In genomic region chr14:21087294-21088091, GRCh38 we compare ENCODE assay signal across 8 cellular contexts. TPM values are rescaled to one million over a fixed set of nuclear protein-coding genes. Genes with fewer than 3 reads are reported as not detected.
A peak's percentile ranks its signal among the peaks of the same experiment; 100 is the strongest.
DNase-seq lines count a peak whose midpoint lies in the region; ATAC-seq, FAIRE-seq and TF ChIP-seq lines count a peak whose summit lies in the region.

No MANE protein-coding gene starts in this region.

- no peaks in the 10 kb centered on the region for H3K9me3 ChIP-seq in H1 (ENCODE audit: insufficient read depth in 2 of 2, low read depth in 1 of 2, low read length in 1 of 2)
- no peaks in the 10 kb centered on the region for H3K9me3 ChIP-seq in mucosa of descending colon
- no peaks in the 10 kb centered on the region for H3K9me3 ChIP-seq in aorta (ENCODE audit: control insufficient read depth, low read length)

- 0 out of 2 replicates have a peak, but pooled peaks cover 4% of the 10 kb centered on the region for H3K79me1 ChIP-seq in H1 (ENCODE audit: low read depth, low read length)

- no peak overlapping the region for H3K18ac ChIP-seq in H1 (ENCODE audit: extremely low read depth, low read length)

- no peak overlapping the region for H4K91ac ChIP-seq in H1 (replicated peaks; ENCODE audit: insufficient read length, low read length)

- DNase-seq in Ammon's horn (ENCODE audit: low spot score) = peak; percentile 93
- peak; percentile 69 for DNase-seq in NB4 (ENCODE audit: low read depth)
- DNase-seq in activated CD4-positive, CD25-positive, alpha-beta regulatory T cell treated with anti-CD3 and anti-CD28 coated beads, Interleukin-2, amount 50 U/mL, for 72 hours = peak; percentile 34
- DNase-seq in H1 (ENCODE audit: low read depth in 1 of 2, low spot score in 2 of 2) = no peak
- peak in 1 of 3 donors; percentile 59 for DNase-seq in mucosa of descending colon
- peak; percentile 66 to 85 for DNase-seq in aorta
- DNase-seq in NCI-H1930 (lab: John Stamatoyannopoulos, UW) = no peak

- H4K5ac ChIP-seq in H1 (ENCODE audit: insufficient read length, low read depth, low read length) = no peak overlapping the region

- TF ChIP-seq POLR2A in NB4 (IDR thresholded peaks at IDR 0.05; ENCODE audit: extremely low read depth, insufficient read length) (no peak), H1 (IDR thresholded peaks at IDR 0.05; ENCODE audit: control extremely low read depth in 1 of 2, low read depth in 2 of 2, low read length in 2 of 2) (peak in 1 of 2 experiments; percentile 76; a peak in 2 of 3 replicates)

- no peak overlapping the region for H2AK5ac ChIP-seq in H1 (ENCODE audit: low read depth, low read length)

- ATAC-seq in GM19328 (IDR thresholded peaks at IDR 0.05; ENCODE audit: unreplicated experiment) (peak; percentile 61), mucosa of descending colon (peak; percentile 48), aorta (ENCODE audit: low FRiP score) (peak; percentile 33)

- H2BK20ac ChIP-seq in H1 (ENCODE audit: low read length) = no peak overlapping the region

- H3K23ac ChIP-seq in H1 (ENCODE audit: insufficient read length) = no peak overlapping the region

- H3K27ac ChIP-seq in H1 (ENCODE audit: low read depth, low read length) (peak overlapping the region; percentile 47; the same call in 1 of the 2 replicates), aorta (ENCODE audit: low read depth in 1 of 2, low read length in 2 of 2) (no peak overlapping the region)

- TF ChIP-seq EP300 in H1 (IDR thresholded peaks at IDR 0.05; ENCODE audit: borderline replicate concordance in 1 of 2, low read depth in 2 of 2, low read length in 2 of 2) = no peak

- H4K20me1 ChIP-seq in H1 (replicated peaks in 1 of 2; ENCODE audit: control insufficient read depth in 1 of 2, insufficient read depth in 2 of 2, low read length in 2 of 2) = peaks cover 12 to 19% of the 10 kb centered on the region in 2 experiments

- H3K23me2 ChIP-seq in H1 (ENCODE audit: low read depth, low read length) = no peaks in the 10 kb centered on the region

- 78% methylated on average over 19 of the region's 19 CpGs; no CpG with 5 or more reads in 1 of the 2 experiments for WGBS in H1 (ENCODE audit: extremely low coverage in 1 of 2, insufficient coverage in 1 of 2, insufficient read length in 1 of 2, insufficient replicate concordance in 2 of 2, low coverage in 1 of 2, low lambda C conversion rate in 2 of 2, missing lambda C conversion rate in 1 of 2), 2 experiments
- WGBS in aorta, 2 donors = 28 to 29% methylated on average over 19 of the region's 19 CpGs

- no peak overlapping the region for H2BK120ac ChIP-seq in H1 (replicated peaks; ENCODE audit: low read depth, low read length)

- no peak overlapping the region for H2BK5ac ChIP-seq in H1 (ENCODE audit: low read depth, low read length)

- H3K4ac ChIP-seq in H1 (replicated peaks; ENCODE audit: insufficient read length, low read depth, low read length) = no peak overlapping the region

- H3K9ac ChIP-seq in H1 (replicated peaks in 1 of 4; ENCODE audit: extremely low read depth in 1 of 4, low read depth in 3 of 4, low read length in 3 of 4) = no peak overlapping the region; a peak in 1 of 7 replicates

- H3K79me2 ChIP-seq in H1 (ENCODE audit: control insufficient read depth in 1 of 2, insufficient read depth in 2 of 2, low read length in 2 of 2) = no peaks in the 10 kb centered on the region; a peak in 1 of 4 replicates

- no peak for TF ChIP-seq RAD21 in H1 (IDR thresholded peaks at IDR 0.05 in 1 of 2, conservative IDR thresholded peaks at IDR 0.05 in 1 of 2; ENCODE audit: low read depth in 2 of 2, low read length in 2 of 2)

- no peak overlapping the region for H2AFZ ChIP-seq in H1 (ENCODE audit: low read length)

- no peak overlapping the region for H3K14ac ChIP-seq in H1 (ENCODE audit: insufficient read length)

- peaks cover 22 to 73% (median 63%) of the 10 kb centered on the region in 4 experiments for H3K36me3 ChIP-seq in H1 (ENCODE audit: control insufficient read depth in 2 of 4, insufficient read depth in 4 of 4, low read length in 3 of 4)
- peaks cover 2% of the 10 kb centered on the region for H3K36me3 ChIP-seq in mucosa of descending colon (ENCODE audit: low read depth)
- H3K36me3 ChIP-seq in aorta (ENCODE audit: control insufficient read depth in 1 of 2, insufficient read depth in 2 of 2, low read length in 1 of 2) = peaks cover 0 to 10% of the 10 kb centered on the region in 2 donors

- H2BK12ac ChIP-seq in H1 (ENCODE audit: low read depth, low read length) = no peak overlapping the region

- FAIRE-seq in H1 (lab: Jason Lieb, UNC) = peak; percentile 90

- H3K27me3 ChIP-seq in H1 (replicated peaks in 1 of 4; ENCODE audit: control insufficient read depth in 3 of 4, extremely low read depth in 1 of 4, insufficient read depth in 3 of 4, low read length in 3 of 4) (no peaks in the 10 kb centered on the region), aorta (ENCODE audit: control insufficient read depth in 1 of 2, insufficient read depth in 2 of 2, low read length in 1 of 2) (no peaks in the 10 kb centered on the region)

- no peak overlapping the region for H4K8ac ChIP-seq in H1 (ENCODE audit: extremely low read depth, insufficient read depth, low read length)

- H3K56ac ChIP-seq in H1 (replicated peaks; ENCODE audit: insufficient read length, low read depth, low read length) = no peak overlapping the region

- no peak overlapping the region for H2BK15ac ChIP-seq in H1 (ENCODE audit: low read length)

- no peak overlapping the region for H3K4me3 ChIP-seq in NB4 (ENCODE audit: low read depth, low read length)
- H3K4me3 ChIP-seq in H1 (ENCODE audit: extremely low read depth in 1 of 4, insufficient read depth in 2 of 4, low read depth in 3 of 4, low read length in 4 of 4) = no peak overlapping the region
- no peak overlapping the region for H3K4me3 ChIP-seq in mucosa of descending colon
- H3K4me3 ChIP-seq in aorta (ENCODE audit: low read length in 2 of 2) = no peak overlapping the region

- TF ChIP-seq CTCF in NB4 (IDR thresholded peaks at IDR 0.05; ENCODE audit: low read depth, low read length) (no peak), H1 (IDR thresholded peaks at IDR 0.05; ENCODE audit: control extremely low read depth in 1 of 3, insufficient read depth in 1 of 3, low read depth in 1 of 3, low read length in 3 of 3) (no peak), mucosa of descending colon (IDR thresholded peaks at IDR 0.05) (no peak)

- no peak overlapping the region for H3K4me2 ChIP-seq in H1 (ENCODE audit: insufficient read depth in 1 of 2, low read depth in 2 of 2, low read length in 2 of 2)

- H3K4me1 ChIP-seq in H1 (replicated peaks in 1 of 4; ENCODE audit: control insufficient read depth in 3 of 4, insufficient read depth in 4 of 4, low read length in 3 of 4) = peaks cover 0 to 5% (median under 1%) of the 10 kb centered on the region in 4 experiments; a peak in 3 of 7 replicates
- H3K4me1 ChIP-seq in mucosa of descending colon (ENCODE audit: low read depth) = peaks cover 18% of the 10 kb centered on the region
- H3K4me1 ChIP-seq in aorta (ENCODE audit: control insufficient read depth in 1 of 2, insufficient read depth in 2 of 2, low read length in 2 of 2) = no peaks in the 10 kb centered on the region

- CTCF ChIA-PET in H1 (lab: Charles Lee; ENCODE audit: partially characterized antibody) = interaction anchor here (0.6 to 10.2 kb wide), 9 partner anchors 16 to 120 kb away, joined by 3 to 148 read pairs (median 5); partner anchors contain the start of gene TMEM253

- POLR2A ChIA-PET in H1 (lab: Charles Lee; ENCODE audit: partially characterized antibody) = interaction anchor here (0.6 to 12.4 kb wide), 13 partner anchors 9 to 369 kb away, joined by 3 to 245 read pairs (median 4); partner anchors contain the start of genes ARHGEF40, CHD8, NDRG2 and TMEM253

- intact Hi-C loops in mucosa of descending colon (cut with DNase I, micrococcal nuclease) (no loop called here), aorta (cut with DNase I) (no loop called here)

RNA-seq across cellular contexts. Expression of gene ZNF219, which starts 11.0 kb away (rescaled TPM):
- 108 and 113 TPM in 2 replicates for total RNA-seq in H1 (2021; fragmentation: NEBNext Ultra II Directional; extraction: Animal tissue kit (Norgen Biotek cat#: 25700))
- polyA plus RNA-seq in H1 (2011; rRNA removed) = 160 and 310 TPM in 2 replicates
- 158 TPM for polyA plus RNA-seq in H1 (2011; cell fraction: cytosol; rRNA removed)
- polyA plus RNA-seq in H1 (2011; cell fraction: nucleus; rRNA removed) = 334 TPM
- 67.0 to 90.6 TPM (median 84.5 TPM) in 4 replicates for polyA plus RNA-seq in H1 (2012, experiment 1 of 2)
- polyA plus RNA-seq in H1 (2012, experiment 2 of 2) = 82.6 TPM
- polyA plus RNA-seq in H1 (2013, experiment 1 of 2) = 76.2 TPM
- 67.2 TPM for polyA plus RNA-seq in H1 (2013, experiment 2 of 2)
- 26.2 and 43.7 TPM in 2 replicates for polyA minus RNA-seq in H1 (2011; rRNA and poly(A)+ RNA removed)
- 73.0 TPM for polyA minus RNA-seq in H1 (2011; cell fraction: cytosol; rRNA and poly(A)+ RNA removed)
- 124 TPM for polyA minus RNA-seq in H1 (2011; cell fraction: nucleus; rRNA and poly(A)+ RNA removed)
- total RNA-seq in mucosa of descending colon = 100 to 1,000 TPM in 1 of 3 donors, 10 to 100 TPM in 2; 56.6 to 103 (median 58.2) TPM
- total RNA-seq in aorta = 10 to 100 TPM; 33.0 to 41.3 TPM
- 10 to 100 TPM; 24.5 to 39.4 TPM for polyA plus RNA-seq in aorta

RNA-seq across cellular contexts. Expression of gene TMEM253, which starts 13.4 kb away (rescaled TPM):
- 1.3 and 1.9 TPM in 2 replicates for total RNA-seq in H1 (2021; fragmentation: NEBNext Ultra II Directional; extraction: Animal tissue kit (Norgen Biotek cat#: 25700))
- polyA plus RNA-seq in H1 (2011; rRNA removed) (1.9 and 2.2 TPM in 2 replicates), aorta (1 to 10 TPM in 1 of 2 donors, under 1 TPM in 1; 0.64 to 6.4 TPM)
- 2.2 TPM for polyA plus RNA-seq in H1 (2011; cell fraction: cytosol; rRNA removed)
- 3.2 TPM for polyA plus RNA-seq in H1 (2011; cell fraction: nucleus; rRNA removed)
- 1.9 to 3.0 TPM (median 2.2 TPM) in 4 replicates for polyA plus RNA-seq in H1 (2012, experiment 1 of 2)
- 1.8 TPM for polyA plus RNA-seq in H1 (2012, experiment 2 of 2)
- polyA plus RNA-seq in H1 (2013, experiment 1 of 2) = 1.6 TPM
- polyA plus RNA-seq in H1 (2013, experiment 2 of 2) = 1.5 TPM
- polyA minus RNA-seq in H1 (2011; rRNA and poly(A)+ RNA removed) = 0.85 and 2.2 TPM in 2 replicates
- polyA minus RNA-seq in H1 (2011; cell fraction: cytosol; rRNA and poly(A)+ RNA removed) = 2.5 TPM
- 2.1 TPM for polyA minus RNA-seq in H1 (2011; cell fraction: nucleus; rRNA and poly(A)+ RNA removed)
- total RNA-seq in mucosa of descending colon (10 to 100 TPM; 20.2 to 46.0 (median 43.9) TPM), aorta (not detected)

RNA-seq across cellular contexts. Expression of gene ARHGEF40, which starts 17.4 kb away (rescaled TPM):
- 49.5 and 53.1 TPM in 2 replicates for total RNA-seq in H1 (2021; fragmentation: NEBNext Ultra II Directional; extraction: Animal tissue kit (Norgen Biotek cat#: 25700))
- polyA plus RNA-seq in H1 (2011; rRNA removed) = 99.6 and 101 TPM in 2 replicates
- 59.7 TPM for polyA plus RNA-seq in H1 (2011; cell fraction: cytosol; rRNA removed)
- polyA plus RNA-seq in H1 (2011; cell fraction: nucleus; rRNA removed) = 228 TPM
- polyA plus RNA-seq in H1 (2012, experiment 1 of 2) = 38.9 to 57.5 TPM (median 53.8 TPM) in 4 replicates
- polyA plus RNA-seq in H1 (2012, experiment 2 of 2) = 42.3 TPM
- polyA plus RNA-seq in H1 (2013, experiment 1 of 2) = 27.6 TPM
- polyA plus RNA-seq in H1 (2013, experiment 2 of 2) = 24.6 TPM
- polyA minus RNA-seq in H1 (2011; rRNA and poly(A)+ RNA removed) = 61.6 and 73.8 TPM in 2 replicates
- 34.4 TPM for polyA minus RNA-seq in H1 (2011; cell fraction: cytosol; rRNA and poly(A)+ RNA removed)
- polyA minus RNA-seq in H1 (2011; cell fraction: nucleus; rRNA and poly(A)+ RNA removed) = 54.1 TPM
- total RNA-seq in mucosa of descending colon = 10 to 100 TPM; 44.3 to 69.3 (median 47.8) TPM
- 10 to 100 TPM; 40.5 to 68.3 TPM for total RNA-seq in aorta
- 10 to 100 TPM in 1 of 2 donors, 1 to 10 TPM in 1; 5.4 to 24.3 TPM for polyA plus RNA-seq in aorta

RNA-seq across cellular contexts. Expression of gene RNASE8, which starts 29.9 kb away (rescaled TPM):
- not detected in 2 replicates for total RNA-seq in H1 (2021; fragmentation: NEBNext Ultra II Directional; extraction: Animal tissue kit (Norgen Biotek cat#: 25700))
- polyA plus RNA-seq in H1 (2011; rRNA removed) (not detected in 2 replicates), aorta (under 1 TPM in 1 of 2 donors, not detected in 1; 1.00 TPM)
- polyA plus RNA-seq in H1 (2011; cell fraction: cytosol; rRNA removed) = not detected
- polyA plus RNA-seq in H1 (2011; cell fraction: nucleus; rRNA removed) = not detected
- not detected in 4 replicates for polyA plus RNA-seq in H1 (2012, experiment 1 of 2)
- not detected for polyA plus RNA-seq in H1 (2012, experiment 2 of 2)
- not detected for polyA plus RNA-seq in H1 (2013, experiment 1 of 2)
- not detected for polyA plus RNA-seq in H1 (2013, experiment 2 of 2)
- not detected in 2 replicates for polyA minus RNA-seq in H1 (2011; rRNA and poly(A)+ RNA removed)
- not detected for polyA minus RNA-seq in H1 (2011; cell fraction: cytosol; rRNA and poly(A)+ RNA removed)
- not detected for polyA minus RNA-seq in H1 (2011; cell fraction: nucleus; rRNA and poly(A)+ RNA removed)
- total RNA-seq in mucosa of descending colon (not detected), aorta (not detected)

RNA-seq across cellular contexts. Expression of gene RNASE7, which starts 45.3 kb away (rescaled TPM):
- total RNA-seq in H1 (2021; fragmentation: NEBNext Ultra II Directional; extraction: Animal tissue kit (Norgen Biotek cat#: 25700)) = not detected in 2 replicates
- polyA plus RNA-seq in H1 (2011; rRNA removed) (not detected in 2 replicates), aorta (not detected)
- not detected for polyA plus RNA-seq in H1 (2011; cell fraction: cytosol; rRNA removed)
- polyA plus RNA-seq in H1 (2011; cell fraction: nucleus; rRNA removed) = 0.13 TPM
- not detected in 4 replicates for polyA plus RNA-seq in H1 (2012, experiment 1 of 2)
- not detected for polyA plus RNA-seq in H1 (2012, experiment 2 of 2)
- 0.04 TPM for polyA plus RNA-seq in H1 (2013, experiment 1 of 2)
- polyA plus RNA-seq in H1 (2013, experiment 2 of 2) = not detected
- not detected in 2 replicates for polyA minus RNA-seq in H1 (2011; rRNA and poly(A)+ RNA removed)
- polyA minus RNA-seq in H1 (2011; cell fraction: cytosol; rRNA and poly(A)+ RNA removed) = not detected
- not detected for polyA minus RNA-seq in H1 (2011; cell fraction: nucleus; rRNA and poly(A)+ RNA removed)
- total RNA-seq in mucosa of descending colon (under 1 TPM in 2 of 3 donors, not detected in 1; 0.19 to 0.32 TPM), aorta (not detected)

Comparison
In these comparisons a context has a peak if more than half of its experiments do, and no peak if none do; other contexts are left out.
1. DNase-seq: peak in Ammon's horn (single experiment), NB4 (single experiment), activated CD4-positive, CD25-positive, alpha-beta regulatory T cell treated with anti-CD3 and anti-CD28 coated beads, Interleukin-2, amount 50 U/mL, for 72 hours (single experiment) and aorta (2 of 2); none in H1 (0 of 2) and NCI-H1930 (0 of 2).
2. Peak in every context shown above with its lines, with median percentiles within 50 percentile points of each other: ATAC-seq.